ENCODE assay signal across 9 cellular contexts in genomic region chr6:6723792-6724318, GRCh38.
DNase-seq lines count a peak whose midpoint lies in the region; ATAC-seq and TF ChIP-seq lines count a peak whose summit lies in the region.
"Had no signal": no experiment of that assay in that cellular context is flagged by ENCODE, and none has a peak within 500 bp of the region (broad histone marks: within the 10 kb centered on the region; RNA-seq: fewer than 3 reads in every experiment).

No MANE protein-coding gene starts in this region.

- no peak for ATAC-seq in GM21529 (IDR thresholded peaks at IDR 0.05; ENCODE audit: unreplicated experiment)
- no peak for ATAC-seq in HG03196 (IDR thresholded peaks at IDR 0.05; ENCODE audit: unreplicated experiment)

- intact Hi-C loops in transverse colon (cut with DNase I; ENCODE audit: low total_unique reads), result no loop called here

- peak overlapping the region; percentile 49 for H3K9ac ChIP-seq in muscle layer of colon (ENCODE audit: low read length)

- H3K4me1 ChIP-seq in muscle layer of colon (ENCODE audit: insufficient read depth, low read length), result peaks cover 16% of the 10 kb centered on the region
- H3K4me1 ChIP-seq in transverse colon, result peaks cover 28 to 51% (median 40%) of the 10 kb centered on the region in 4 donors

- no peaks in the 10 kb centered on the region for H3K27me3 ChIP-seq in muscle layer of colon (ENCODE audit: control insufficient read depth in 1 of 2, insufficient read depth in 2 of 2, low read length in 2 of 2)
- H3K27me3 ChIP-seq in transverse colon, result no peaks in the 10 kb centered on the region

- H3K4me3 Mint-ChIP-seq in endothelial cell (ENCODE audit: unreplicated experiment), result no peak overlapping the region

- H3K36me3 Mint-ChIP-seq in endothelial cell (ENCODE audit: low read depth, unreplicated experiment), result no peaks in the 10 kb centered on the region

- TF ChIP-seq EP300 in transverse colon (IDR thresholded peaks at IDR 0.05; ENCODE audit: low read depth), result no peak

- H3K36me3 ChIP-seq in muscle layer of colon (ENCODE audit: insufficient read depth, low read length) (no peaks in the 10 kb centered on the region), transverse colon (no peaks in the 10 kb centered on the region)

- no peaks in the 10 kb centered on the region for H3K9me3 Mint-ChIP-seq in endothelial cell (ENCODE audit: unreplicated experiment)
- H3K9me3 Mint-ChIP-seq: activated CD8-positive, alpha-beta T cell treated with anti-CD3 and anti-CD28 coated beads for 36 hours had no signal

- H3K27ac ChIP-seq in muscle layer of colon (ENCODE audit: low read depth, low read length) (peak overlapping the region; percentile 75), transverse colon (peak overlapping the region; percentile 87 to 93 (median 90))

- H3K27me3 Mint-ChIP-seq in endothelial cell (ENCODE audit: unreplicated experiment), result peaks cover 5% of the 10 kb centered on the region

- TF ChIP-seq CTCF in endothelial cell (IDR thresholded peaks at IDR 0.05; ENCODE audit: unreplicated experiment) (no peak), transverse colon (IDR thresholded peaks at IDR 0.05) (no peak)

- DNase-seq in MV-4-11 (lab: John Stamatoyannopoulos, UW), result peak; percentile 35
- DNase-seq in endothelial cell (ENCODE audit: low spot score), result peak; percentile 25
- DNase-seq in transverse colon, result no peak
- DNase-seq in mucosa of gallbladder (ENCODE audit: low spot score), result no peak
- DNase-seq: GOT3 had no signal

- H3K9me3 ChIP-seq in muscle layer of colon (ENCODE audit: low read length) (no peaks in the 10 kb centered on the region), transverse colon (no peaks in the 10 kb centered on the region)

- TF ChIP-seq POLR2A in transverse colon (IDR thresholded peaks at IDR 0.05), result peak; percentile 42

- WGBS in transverse colon (ENCODE audit: low coverage in 1 of 2), 2 donors, result 27 to 49% methylated on average over 8 to 10 of the region's 10 CpGs

- H3K4me3 ChIP-seq in muscle layer of colon (ENCODE audit: low read depth in 1 of 2, low read length in 2 of 2) (peak overlapping the region in 1 of 2 donors; percentile 56), transverse colon (peak overlapping the region in 3 of 4 donors; percentile 23 to 45 (median 27))

- peak overlapping the region; percentile 96 for H3K27ac Mint-ChIP-seq in endothelial cell (ENCODE audit: unreplicated experiment)
- H3K27ac Mint-ChIP-seq: activated CD8-positive, alpha-beta T cell treated with anti-CD3 and anti-CD28 coated beads for 36 hours had no signal

- in situ Hi-C loops in transverse colon (cut with MboI; ENCODE audit: low pct_ligation_motif_present in 1 of 4, low pct_unique_long_range_greater_than_20kb in 1 of 4, low sequenced_read_pairs in 3 of 4), result loop anchor here in 1 of 4 donors (25.0 kb wide), 1 partner anchor 513 kb away; no protein-coding TSS in a partner anchor

- H3K4me1 Mint-ChIP-seq in endothelial cell (ENCODE audit: unreplicated experiment), result peaks cover 55% of the 10 kb centered on the region

Comparison
In these comparisons a context has a peak if more than half of its experiments do, and no peak if none do; other contexts are left out.
1. DNase-seq: peak in MV-4-11 (single experiment) and endothelial cell (single experiment); none in transverse colon (single experiment) and mucosa of gallbladder (single experiment).